ENCODE assay signal across 8 cellular contexts in the genomic region with DNA sequence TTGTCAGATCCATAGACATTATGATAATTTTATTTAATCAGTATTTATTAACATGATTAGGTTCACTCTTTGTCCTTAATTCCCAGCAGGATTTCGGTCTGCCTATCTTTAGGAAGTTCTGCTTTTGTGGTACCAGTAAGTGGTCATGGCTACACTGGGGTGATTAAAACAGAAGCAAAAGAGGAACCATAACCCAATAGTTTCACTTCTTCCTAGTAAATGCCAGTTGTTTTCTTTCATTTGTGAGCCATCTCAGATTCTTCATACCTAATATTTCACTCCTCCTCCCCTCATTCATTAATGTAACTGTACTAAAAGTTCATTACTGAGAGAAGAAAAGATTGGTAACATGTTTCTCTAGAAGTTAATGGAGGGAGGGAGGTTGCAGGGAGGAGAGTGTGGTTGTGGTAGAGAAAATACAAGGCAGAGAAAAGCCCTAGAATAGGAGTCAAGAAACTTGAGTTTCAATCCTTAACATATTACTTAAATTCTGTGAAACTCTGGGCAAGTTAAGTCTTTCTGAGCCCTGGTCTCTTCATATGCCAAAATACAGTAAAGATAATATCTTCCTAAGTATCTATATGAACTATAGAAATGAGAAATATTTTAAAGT.
A peak's percentile ranks its signal among the peaks of the same experiment; 100 is the strongest.
DNase-seq lines count a peak whose midpoint lies in the region; ATAC-seq, FAIRE-seq and TF ChIP-seq lines count a peak whose summit lies in the region.

No MANE protein-coding gene starts in this region.

- H3K27me3 Mint-ChIP-seq in astrocyte (ENCODE audit: low read depth, unreplicated experiment), result no peaks in the 10 kb centered on the region

- FAIRE-seq in astrocyte (lab: Jason Lieb, UNC), result peak; percentile 59
- no peak for FAIRE-seq in frontal cortex (lab: Jason Lieb, UNC)
- no peak for FAIRE-seq in urothelium cell line (lab: Jason Lieb, UNC)

- H3K27ac Mint-ChIP-seq in astrocyte (ENCODE audit: unreplicated experiment), result peak overlapping the region; percentile 84

- H3K9ac ChIP-seq in astrocyte (ENCODE audit: low read length), result no peak overlapping the region

- no peak overlapping the region for H2AFZ ChIP-seq in astrocyte (ENCODE audit: low read depth, low read length)

- ATAC-seq in HG03354 (IDR thresholded peaks at IDR 0.05; ENCODE audit: poor library complexity, severe bottlenecking, unreplicated experiment), result peak; percentile 94

- no peaks in the 10 kb centered on the region for H3K4me1 ChIP-seq in astrocyte (ENCODE audit: insufficient read depth, low read length)

- peaks cover 4% of the 10 kb centered on the region for H3K36me3 ChIP-seq in astrocyte (ENCODE audit: insufficient read depth, low read length)

- H3K4me2 ChIP-seq in astrocyte (ENCODE audit: low read length), result no peak overlapping the region

- H3K27ac ChIP-seq in astrocyte (ENCODE audit: low read depth, low read length), result no peak overlapping the region

- H3K79me2 ChIP-seq in astrocyte (ENCODE audit: insufficient read depth, low read length), result no peaks in the 10 kb centered on the region

- no peaks in the 10 kb centered on the region for H3K9me3 ChIP-seq in astrocyte (ENCODE audit: insufficient read depth, low read depth, low read length)

- H3K36me3 Mint-ChIP-seq in astrocyte (ENCODE audit: low read depth, unreplicated experiment), result no peaks in the 10 kb centered on the region

- no peak overlapping the region for H3K4me3 Mint-ChIP-seq in astrocyte (ENCODE audit: unreplicated experiment)

- TF ChIP-seq CTCF in GM10266 (IDR thresholded peaks at IDR 0.05; ENCODE audit: control insufficient read depth, insufficient read depth, low read depth, missing control alignments) (no peak), GM20000 (IDR thresholded peaks at IDR 0.05; ENCODE audit: extremely low read depth, missing control alignments) (no peak), astrocyte (IDR thresholded peaks at IDR 0.05; ENCODE audit: insufficient read depth, low read depth, low read length) (no peak)

- peak; percentile 63 for DNase-seq in GM10266 (ENCODE audit: extremely low spot score)
- DNase-seq in GM20000 (ENCODE audit: low spot score), result peak; percentile 64
- DNase-seq in astrocyte (ENCODE audit: low read depth), result no peak
- DNase-seq in frontal cortex (ENCODE audit: low spot score in 2 of 2), result no peak
- DNase-seq in NCI-H1930 (lab: John Stamatoyannopoulos, UW), result no peak
- no peak for DNase-seq in urothelium cell line (ENCODE audit: low spot score)
- no peak for DNase-seq in COLO829 (ENCODE audit: low spot score)

- peaks cover 12% of the 10 kb centered on the region for H3K4me1 Mint-ChIP-seq in astrocyte (ENCODE audit: low read depth, unreplicated experiment)

- H3K27me3 ChIP-seq in astrocyte (ENCODE audit: insufficient read depth, low read length), result no peaks in the 10 kb centered on the region

- H3K9me3 Mint-ChIP-seq in astrocyte (ENCODE audit: unreplicated experiment), result no peaks in the 10 kb centered on the region

- H3K4me3 ChIP-seq in astrocyte (ENCODE audit: insufficient read depth, low read depth, low read length), result no peak overlapping the region

- no peaks in the 10 kb centered on the region for H4K20me1 ChIP-seq in astrocyte (ENCODE audit: insufficient read depth, low read length)

Comparison
In these comparisons a context has a peak if more than half of its experiments do, and no peak if none do; other contexts are left out.
1. DNase-seq: peak in GM10266 (single experiment) and GM20000 (single experiment); none in astrocyte (single experiment), frontal cortex (0 of 2), NCI-H1930 (0 of 2), urothelium cell line (single experiment) and COLO829 (single experiment).